In the genomic region with DNA sequence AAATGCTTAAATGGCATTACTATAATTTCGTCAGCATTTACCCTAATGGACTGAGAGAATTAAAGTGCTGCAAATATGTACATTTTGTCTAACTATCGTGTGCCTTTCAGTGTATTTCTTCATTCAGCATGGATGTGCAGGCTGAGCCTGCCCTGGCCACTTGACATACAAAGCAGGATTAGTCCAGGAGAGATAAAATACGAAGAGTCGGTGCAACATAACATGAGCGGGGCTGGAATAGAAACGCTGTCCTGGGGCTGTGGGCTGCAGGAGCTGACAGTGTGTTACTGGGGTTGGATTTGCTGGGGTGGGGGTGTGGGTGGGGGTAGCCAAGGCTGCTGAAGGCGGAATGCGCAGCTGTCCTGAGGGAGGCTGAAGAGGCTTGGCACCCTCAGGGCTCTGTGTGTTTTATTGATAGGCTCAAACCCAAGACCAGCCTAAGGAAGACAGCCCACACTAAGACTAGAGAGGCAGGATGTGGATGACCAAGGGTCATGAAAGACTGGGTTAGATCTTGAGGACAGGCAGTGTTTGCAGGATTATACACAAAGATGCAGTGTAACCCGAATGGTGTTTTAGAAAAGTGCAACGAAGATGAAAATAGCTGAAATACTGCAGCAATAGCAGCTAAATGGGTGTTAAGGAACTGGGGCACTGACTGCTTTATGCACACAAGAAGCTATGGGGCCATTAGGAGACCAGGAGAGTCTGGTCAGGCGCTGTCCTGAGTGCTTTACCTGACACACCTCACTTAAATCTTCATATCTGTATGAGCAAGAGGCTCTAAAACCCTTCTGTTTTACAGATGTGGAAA, we compare ENCODE assay signal across 1 cellular context.
TF ChIP-seq lines count a peak whose summit lies in the region.

No MANE protein-coding gene starts in this region.

TF ChIP-seq in IMR-90, 13 proteins besides CTCF, POLR2A, EP300 and RAD21:
- TF ChIP-seq RFX5 (IDR thresholded peaks at IDR 0.05; ENCODE audit: low read depth, low read length) (no peak), SMC3 (IDR thresholded peaks at IDR 0.05; ENCODE audit: low read depth, low read length) (no peak), CHD1 (IDR thresholded peaks at IDR 0.05; ENCODE audit: low read depth, low read length) (no peak), RCOR1 (IDR thresholded peaks at IDR 0.05; ENCODE audit: insufficient replicate concordance, low read length) (no peak), MAZ (IDR thresholded peaks at IDR 0.05; ENCODE audit: borderline replicate concordance, low read depth, low read length) (no peak), MAFK (IDR thresholded peaks at IDR 0.05; ENCODE audit: low read depth, low read length) (no peak), CEBPB (IDR thresholded peaks at IDR 0.05; ENCODE audit: low read depth, low read length) (no peak), BHLHE40 (IDR thresholded peaks at IDR 0.05; ENCODE audit: low read depth, low read length) (no peak), FOS (IDR thresholded peaks at IDR 0.05; ENCODE audit: low read depth, low read length) (no peak), MXI1 (IDR thresholded peaks at IDR 0.05; ENCODE audit: borderline replicate concordance, low read depth, low read length) (no peak), NFE2L2 (IDR thresholded peaks at IDR 0.05; ENCODE audit: low read depth, low read length) (no peak)
- TF ChIP-seq, protein P1, sequence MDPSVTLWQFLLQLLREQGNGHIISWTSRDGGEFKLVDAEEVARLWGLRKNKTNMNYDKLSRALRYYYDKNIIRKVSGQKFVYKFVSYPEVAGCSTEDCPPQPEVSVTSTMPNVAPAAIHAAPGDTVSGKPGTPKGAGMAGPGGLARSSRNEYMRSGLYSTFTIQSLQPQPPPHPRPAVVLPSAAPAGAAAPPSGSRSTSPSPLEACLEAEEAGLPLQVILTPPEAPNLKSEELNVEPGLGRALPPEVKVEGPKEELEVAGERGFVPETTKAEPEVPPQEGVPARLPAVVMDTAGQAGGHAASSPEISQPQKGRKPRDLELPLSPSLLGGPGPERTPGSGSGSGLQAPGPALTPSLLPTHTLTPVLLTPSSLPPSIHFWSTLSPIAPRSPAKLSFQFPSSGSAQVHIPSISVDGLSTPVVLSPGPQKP (IDR thresholded peaks at IDR 0.05; ENCODE audit: borderline replicate concordance, low read depth, low read length) = no peak
- TF ChIP-seq, protein P2, sequence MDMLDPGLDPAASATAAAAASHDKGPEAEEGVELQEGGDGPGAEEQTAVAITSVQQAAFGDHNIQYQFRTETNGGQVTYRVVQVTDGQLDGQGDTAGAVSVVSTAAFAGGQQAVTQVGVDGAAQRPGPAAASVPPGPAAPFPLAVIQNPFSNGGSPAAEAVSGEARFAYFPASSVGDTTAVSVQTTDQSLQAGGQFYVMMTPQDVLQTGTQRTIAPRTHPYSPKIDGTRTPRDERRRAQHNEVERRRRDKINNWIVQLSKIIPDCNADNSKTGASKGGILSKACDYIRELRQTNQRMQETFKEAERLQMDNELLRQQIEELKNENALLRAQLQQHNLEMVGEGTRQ (IDR thresholded peaks at IDR 0.05; ENCODE audit: low read depth, low read length) = no peak
